Comparison of ENCODE assay signal across 7 cellular contexts in the genomic region with DNA sequence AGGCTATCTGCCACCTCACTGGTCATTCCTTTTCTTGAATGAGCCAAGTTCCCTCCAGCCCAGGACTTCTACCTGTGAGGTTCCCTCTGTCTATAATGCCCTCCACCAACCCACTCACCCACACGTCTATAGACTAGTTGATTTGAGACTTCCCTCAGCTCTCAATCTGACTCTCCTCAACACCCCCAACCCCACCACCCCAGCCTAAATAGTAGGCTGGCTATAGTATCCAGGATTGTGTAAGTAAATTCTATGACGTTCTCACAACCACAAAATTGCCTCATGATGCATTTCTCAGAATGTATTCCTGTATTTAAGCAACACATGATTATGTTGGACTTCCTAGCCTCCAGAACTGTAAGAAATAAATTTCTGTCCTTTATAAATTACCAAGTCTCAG. TPM values are rescaled to one million over a fixed set of nuclear protein-coding genes. Genes with fewer than 3 reads are reported as not detected.
A peak's percentile ranks its signal among the peaks of the same experiment; 100 is the strongest.
DNase-seq lines count a peak whose midpoint lies in the region; ATAC-seq and TF ChIP-seq lines count a peak whose summit lies in the region.

No MANE protein-coding gene starts in this region.

- WGBS in HUES64: 87% methylated on average over 2 of the region's 2 CpGs

- H3K27ac Mint-ChIP-seq in stimulated activated effector memory CD8-positive, alpha-beta T cell treated with anti-CD3 and anti-CD28 coated beads, Interleukin-12 subunit alpha, Interleukin-12 subunit beta, amount 100 ng/mL, for 72 hours: peak overlapping the region; percentile 34

- no peak overlapping the region for H3K9ac ChIP-seq in HUES64 (ENCODE audit: low read depth, low read length)

- DNase-seq in activated CD4-positive, alpha-beta T cell treated with anti-CD3 and anti-CD28 coated beads, Interleukin-2, amount 50 U/mL, for 48 hours: peak; percentile 2 to 19
- DNase-seq in right atrium auricular region (ENCODE audit: low spot score) (no peak), ureter (ENCODE audit: low spot score) (no peak), kidney glomerular epithelial cell (lab: John Stamatoyannopoulos, UW) (no peak)
- DNase-seq in stimulated activated effector memory CD8-positive, alpha-beta T cell treated with anti-CD3 and anti-CD28 coated beads, Interleukin-12 subunit alpha, Interleukin-12 subunit beta, amount 100 ng/mL, for 72 hours (ENCODE audit: low spot score in 2 of 2): no peak

- H3K4me3 ChIP-seq in HUES64 (ENCODE audit: low read length) (peak overlapping the region; percentile 58; the same call in 1 of the 2 replicates), right atrium auricular region (peak overlapping the region; percentile 72 to 80)

- no peak overlapping the region for H3K27ac ChIP-seq in HUES64 (ENCODE audit: low read depth, low read length)
- peak overlapping the region; percentile 94 to 98 for H3K27ac ChIP-seq in right atrium auricular region

- peak; percentile 31 for ATAC-seq in stimulated activated effector memory CD8-positive, alpha-beta T cell treated with anti-CD3 and anti-CD28 coated beads, Interleukin-12 subunit alpha, Interleukin-12 subunit beta, amount 100 ng/mL, for 72 hours
- no peak for ATAC-seq in GM18498 (IDR thresholded peaks at IDR 0.05; ENCODE audit: unreplicated experiment)

- H3K27me3 ChIP-seq in HUES64 (ENCODE audit: insufficient read depth, low read length) (no peaks in the 10 kb centered on the region), right atrium auricular region (no peaks in the 10 kb centered on the region)

- no peak for TF ChIP-seq CTCF in right atrium auricular region (IDR thresholded peaks at IDR 0.05)

- peaks cover 25% of the 10 kb centered on the region for H3K4me1 ChIP-seq in HUES64 (ENCODE audit: insufficient read depth, low read length)
- peaks cover 0 to 36% of the 10 kb centered on the region in 2 donors for H3K4me1 ChIP-seq in right atrium auricular region

- H3K36me3 ChIP-seq in HUES64 (ENCODE audit: insufficient read depth, low read length) (peaks cover 27% of the 10 kb centered on the region), right atrium auricular region (no peaks in the 10 kb centered on the region)

- peaks cover 17% of the 10 kb centered on the region for H3K36me3 Mint-ChIP-seq in stimulated activated effector memory CD8-positive, alpha-beta T cell treated with anti-CD3 and anti-CD28 coated beads, Interleukin-12 subunit alpha, Interleukin-12 subunit beta, amount 100 ng/mL, for 72 hours

- H3K9me3 ChIP-seq in HUES64 (ENCODE audit: insufficient read depth, low read depth, low read length) (peaks cover 13% of the 10 kb centered on the region), right atrium auricular region (no peaks in the 10 kb centered on the region)

- H3K4me3 Mint-ChIP-seq in stimulated activated effector memory CD8-positive, alpha-beta T cell treated with anti-CD3 and anti-CD28 coated beads, Interleukin-12 subunit alpha, Interleukin-12 subunit beta, amount 100 ng/mL, for 72 hours: peak overlapping the region; percentile 91

- H3K9me3 Mint-ChIP-seq in stimulated activated effector memory CD8-positive, alpha-beta T cell treated with anti-CD3 and anti-CD28 coated beads, Interleukin-12 subunit alpha, Interleukin-12 subunit beta, amount 100 ng/mL, for 72 hours: no peaks in the 10 kb centered on the region

- H3K4me1 Mint-ChIP-seq in stimulated activated effector memory CD8-positive, alpha-beta T cell treated with anti-CD3 and anti-CD28 coated beads, Interleukin-12 subunit alpha, Interleukin-12 subunit beta, amount 100 ng/mL, for 72 hours: peaks cover 50% of the 10 kb centered on the region

RNA-seq across cellular contexts. Expression of a gene that starts 2.2 kb away (rescaled TPM):
- polyA plus RNA-seq in HUES64 (2013, experiment 1 of 2): 30.6 TPM
- polyA plus RNA-seq in HUES64 (2013, experiment 2 of 2): 32.9 TPM
- total RNA-seq in right atrium auricular region: 10 to 100 TPM; 42.7 to 43.1 TPM
- 136 TPM for total RNA-seq in ureter

Comparison
In these comparisons a context has a peak if more than half of its experiments do, and no peak if none do; other contexts are left out.
1. DNase-seq: peak in activated CD4-positive, alpha-beta T cell treated with anti-CD3 and anti-CD28 coated beads, Interleukin-2, amount 50 U/mL, for 48 hours (2 of 2); none in right atrium auricular region (single experiment), stimulated activated effector memory CD8-positive, alpha-beta T cell treated with anti-CD3 and anti-CD28 coated beads, Interleukin-12 subunit alpha, Interleukin-12 subunit beta, amount 100 ng/mL, for 72 hours (0 of 2), ureter (single experiment) and kidney glomerular epithelial cell (single experiment).